In genomic region chr19:4185413-4186086, GRCh38 we compare ENCODE assay signal across 10 cellular contexts. TPM values are rescaled to one million over a fixed set of nuclear protein-coding genes. Genes with fewer than 3 reads are reported as not detected.
DNase-seq lines count a peak whose midpoint lies in the region; ATAC-seq and TF ChIP-seq lines count a peak whose summit lies in the region.
"Had no signal": no experiment of that assay in that cellular context is flagged by ENCODE, and none has a peak within 500 bp of the region (broad histone marks: within the 10 kb centered on the region; RNA-seq: fewer than 3 reads in every experiment).

No MANE protein-coding gene starts in this region.

- H3K4me1 Mint-ChIP-seq in activated T-helper 1 cell treated with anti-CD3 and anti-CD28 coated beads, Interleukin-12 subunit alpha, Interleukin-12 subunit beta, Interleukin-2, Interleukin-4 antibody, amounts not matched to agents 30 ng/mL and 10 ng/mL and 1 ng/mL, durations not matched to agents 14 hours and 24 hours and 36 hours (ENCODE audit: low read depth), result peaks cover 29% of the 10 kb centered on the region
- H3K4me1 Mint-ChIP-seq in glutamatergic neuron (ENCODE audit: low read depth, unreplicated experiment), result peaks cover 5% of the 10 kb centered on the region
- peaks cover 36% of the 10 kb centered on the region for H3K4me1 Mint-ChIP-seq in stimulated activated effector memory CD8-positive, alpha-beta T cell treated with anti-CD3 and anti-CD28 coated beads, Interleukin-12 subunit alpha, Interleukin-12 subunit beta, amount 100 ng/mL, for 72 hours

- DNase-seq in Right ventricle myocardium inferior (ENCODE audit: missing footprints), result peak; percentile 22
- DNase-seq in left ventricle myocardium superior, result no peak
- DNase-seq in activated T-helper 1 cell treated with anti-CD3 and anti-CD28 coated beads, Interleukin-12 subunit alpha, Interleukin-12 subunit beta, Interleukin-2, Interleukin-4 antibody, amounts not matched to agents 30 ng/mL and 10 ng/mL and 1 ng/mL, durations not matched to agents 14 hours and 24 hours and 36 hours (ENCODE audit: low spot score), result no peak
- DNase-seq in glutamatergic neuron, result no peak
- DNase-seq in stimulated activated effector memory CD8-positive, alpha-beta T cell treated with anti-CD3 and anti-CD28 coated beads, Interleukin-12 subunit alpha, Interleukin-12 subunit beta, amount 100 ng/mL, for 72 hours (ENCODE audit: low spot score in 2 of 2), result no peak
- no peak for DNase-seq in superior temporal gyrus (ENCODE audit: extremely low spot score)

- H3K9me3 Mint-ChIP-seq in activated T-helper 1 cell treated with anti-CD3 and anti-CD28 coated beads, Interleukin-12 subunit alpha, Interleukin-12 subunit beta, Interleukin-2, Interleukin-4 antibody, amounts not matched to agents 30 ng/mL and 10 ng/mL and 1 ng/mL, durations not matched to agents 14 hours and 24 hours and 36 hours, result no peaks in the 10 kb centered on the region
- peaks cover 13% of the 10 kb centered on the region for H3K9me3 Mint-ChIP-seq in glutamatergic neuron (ENCODE audit: unreplicated experiment)
- no peaks in the 10 kb centered on the region for H3K9me3 Mint-ChIP-seq in stimulated activated effector memory CD8-positive, alpha-beta T cell treated with anti-CD3 and anti-CD28 coated beads, Interleukin-12 subunit alpha, Interleukin-12 subunit beta, amount 100 ng/mL, for 72 hours
- H3K9me3 Mint-ChIP-seq: H9 had no signal

- H3K36me3 Mint-ChIP-seq in activated T-helper 1 cell treated with anti-CD3 and anti-CD28 coated beads, Interleukin-12 subunit alpha, Interleukin-12 subunit beta, Interleukin-2, Interleukin-4 antibody, amounts not matched to agents 30 ng/mL and 10 ng/mL and 1 ng/mL, durations not matched to agents 14 hours and 24 hours and 36 hours (ENCODE audit: low read depth), result peaks cover 6% of the 10 kb centered on the region
- no peaks in the 10 kb centered on the region for H3K36me3 Mint-ChIP-seq in glutamatergic neuron (ENCODE audit: unreplicated experiment)
- H3K36me3 Mint-ChIP-seq in stimulated activated effector memory CD8-positive, alpha-beta T cell treated with anti-CD3 and anti-CD28 coated beads, Interleukin-12 subunit alpha, Interleukin-12 subunit beta, amount 100 ng/mL, for 72 hours, result peaks cover 16% of the 10 kb centered on the region

- peaks cover 11% of the 10 kb centered on the region for H3K27me3 Mint-ChIP-seq in activated T-helper 1 cell treated with anti-CD3 and anti-CD28 coated beads, Interleukin-12 subunit alpha, Interleukin-12 subunit beta, Interleukin-2, Interleukin-4 antibody, amounts not matched to agents 30 ng/mL and 10 ng/mL and 1 ng/mL, durations not matched to agents 14 hours and 24 hours and 36 hours (ENCODE audit: insufficient read depth)
- peaks cover 14% of the 10 kb centered on the region for H3K27me3 Mint-ChIP-seq in glutamatergic neuron (ENCODE audit: unreplicated experiment)

- intact Hi-C loops in Right ventricle myocardium inferior (cut with DNase I) (no loop called here), left ventricle myocardium superior (cut with micrococcal nuclease) (no loop called here)
- intact Hi-C loops in activated T-helper 1 cell treated with anti-CD3 and anti-CD28 coated beads, Interleukin-12 subunit alpha, Interleukin-12 subunit beta, Interleukin-2, Interleukin-4 antibody, amounts not matched to agents 30 ng/mL and 10 ng/mL and 1 ng/mL, durations not matched to agents 14 hours and 24 hours and 36 hours (cut with micrococcal nuclease), result loop anchor here (1.0 to 2.0 kb wide), 4 partner anchors 19 to 199 kb away; partner anchors contain the start of genes MAP2K2 and PIAS4

- peak overlapping the region; percentile 63 for H3K4me3 Mint-ChIP-seq in activated T-helper 1 cell treated with anti-CD3 and anti-CD28 coated beads, Interleukin-12 subunit alpha, Interleukin-12 subunit beta, Interleukin-2, Interleukin-4 antibody, amounts not matched to agents 30 ng/mL and 10 ng/mL and 1 ng/mL, durations not matched to agents 14 hours and 24 hours and 36 hours
- no peak overlapping the region for H3K4me3 Mint-ChIP-seq in glutamatergic neuron (ENCODE audit: unreplicated experiment)
- H3K4me3 Mint-ChIP-seq in stimulated activated effector memory CD8-positive, alpha-beta T cell treated with anti-CD3 and anti-CD28 coated beads, Interleukin-12 subunit alpha, Interleukin-12 subunit beta, amount 100 ng/mL, for 72 hours, result no peak overlapping the region

- ATAC-seq in Right ventricle myocardium inferior (no peak), left ventricle myocardium superior (no peak), HG03108 (IDR thresholded peaks at IDR 0.05; ENCODE audit: unreplicated experiment) (no peak), GM21515 (IDR thresholded peaks at IDR 0.05; ENCODE audit: unreplicated experiment) (no peak)
- ATAC-seq in stimulated activated effector memory CD8-positive, alpha-beta T cell treated with anti-CD3 and anti-CD28 coated beads, Interleukin-12 subunit alpha, Interleukin-12 subunit beta, amount 100 ng/mL, for 72 hours, result no peak

- no peak overlapping the region for H3K27ac Mint-ChIP-seq in activated T-helper 1 cell treated with anti-CD3 and anti-CD28 coated beads, Interleukin-12 subunit alpha, Interleukin-12 subunit beta, Interleukin-2, Interleukin-4 antibody, amounts not matched to agents 30 ng/mL and 10 ng/mL and 1 ng/mL, durations not matched to agents 14 hours and 24 hours and 36 hours
- H3K27ac Mint-ChIP-seq in glutamatergic neuron (ENCODE audit: unreplicated experiment), result peak overlapping the region; percentile 33
- H3K27ac Mint-ChIP-seq in stimulated activated effector memory CD8-positive, alpha-beta T cell treated with anti-CD3 and anti-CD28 coated beads, Interleukin-12 subunit alpha, Interleukin-12 subunit beta, amount 100 ng/mL, for 72 hours, result peak overlapping the region; percentile 40
- H3K27ac Mint-ChIP-seq: H9 had no signal

- no peak for TF ChIP-seq CTCF in glutamatergic neuron (IDR thresholded peaks at IDR 0.05; ENCODE audit: partially characterized antibody, unreplicated experiment)

RNA-seq across cellular contexts. Expression of gene ANKRD24, which starts 3.1 kb away (rescaled TPM):
- total RNA-seq in Right ventricle myocardium inferior (0.19 TPM), left ventricle myocardium superior (0.42 TPM), glutamatergic neuron (ENCODE audit: unreplicated experiment) (6.1 TPM)
- total RNA-seq in activated T-helper 1 cell treated with anti-CD3 and anti-CD28 coated beads, Interleukin-12 subunit alpha, Interleukin-12 subunit beta, Interleukin-2, Interleukin-4 antibody, amounts not matched to agents 30 ng/mL and 10 ng/mL and 1 ng/mL, durations not matched to agents 14 hours and 24 hours and 36 hours, result 0.49 and 0.54 TPM in 2 replicates

RNA-seq across cellular contexts. Expression of gene SIRT6, which starts 3.2 kb away (rescaled TPM):
- total RNA-seq in Right ventricle myocardium inferior, result 10.4 TPM
- 9.3 TPM for total RNA-seq in left ventricle myocardium superior
- total RNA-seq in activated T-helper 1 cell treated with anti-CD3 and anti-CD28 coated beads, Interleukin-12 subunit alpha, Interleukin-12 subunit beta, Interleukin-2, Interleukin-4 antibody, amounts not matched to agents 30 ng/mL and 10 ng/mL and 1 ng/mL, durations not matched to agents 14 hours and 24 hours and 36 hours, result 42.6 and 46.4 TPM in 2 replicates
- 48.3 TPM for total RNA-seq in glutamatergic neuron (ENCODE audit: unreplicated experiment)

RNA-seq across cellular contexts. Expression of gene CREB3L3, which starts 32.1 kb away (rescaled TPM):
- not detected for total RNA-seq in Right ventricle myocardium inferior
- total RNA-seq in left ventricle myocardium superior, result not detected
- total RNA-seq in activated T-helper 1 cell treated with anti-CD3 and anti-CD28 coated beads, Interleukin-12 subunit alpha, Interleukin-12 subunit beta, Interleukin-2, Interleukin-4 antibody, amounts not matched to agents 30 ng/mL and 10 ng/mL and 1 ng/mL, durations not matched to agents 14 hours and 24 hours and 36 hours, result 0.13 TPM in 1 of 2 replicates, not detected in the other
- total RNA-seq in glutamatergic neuron (ENCODE audit: unreplicated experiment), result not detected
- total RNA-seq: A673 had no signal

RNA-seq across cellular contexts. Expression of gene EBI3, which starts 43.8 kb away (rescaled TPM):
- 0.73 TPM for total RNA-seq in Right ventricle myocardium inferior
- 0.92 TPM for total RNA-seq in left ventricle myocardium superior
- total RNA-seq in activated T-helper 1 cell treated with anti-CD3 and anti-CD28 coated beads, Interleukin-12 subunit alpha, Interleukin-12 subunit beta, Interleukin-2, Interleukin-4 antibody, amounts not matched to agents 30 ng/mL and 10 ng/mL and 1 ng/mL, durations not matched to agents 14 hours and 24 hours and 36 hours, result 43.3 and 49.7 TPM in 2 replicates
- total RNA-seq in glutamatergic neuron (ENCODE audit: unreplicated experiment), result not detected
